17 cellular contexts compared by ENCODE assay signal in the genomic region with DNA sequence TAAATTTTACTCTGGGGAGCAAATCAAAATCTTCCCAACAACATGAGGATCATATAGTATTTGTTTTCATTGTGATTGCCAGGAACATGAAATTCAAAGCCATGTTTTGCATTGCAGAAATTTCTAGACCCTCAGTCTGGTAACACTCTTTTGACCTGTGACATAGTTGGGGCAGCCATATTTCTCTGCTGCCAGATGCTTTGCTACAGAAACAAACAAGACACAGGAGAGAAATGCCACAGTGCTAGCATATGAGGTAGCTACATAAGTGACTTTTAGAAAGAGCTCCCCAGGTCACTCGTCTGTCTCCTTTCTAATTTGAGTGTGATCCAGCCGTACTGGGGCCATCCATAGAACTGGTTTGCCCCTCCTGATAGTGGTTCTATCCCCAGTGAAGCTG. TPM values are rescaled to one million over a fixed set of nuclear protein-coding genes. Genes with fewer than 3 reads are reported as not detected.
"Had no signal": no experiment of that assay in that cellular context is flagged by ENCODE, and none has a peak within 500 bp of the region (broad histone marks: within the 10 kb centered on the region; RNA-seq: fewer than 3 reads in every experiment).

No MANE protein-coding gene starts in this region.

- H3K27me3 Mint-ChIP-seq: stimulated activated naive CD8-positive, alpha-beta T cell treated with anti-CD3 and anti-CD28 coated beads, Interleukin-15, Interleukin-2, amounts not matched to agents 100 ng/mL and 50 ng/mL, for 24 hours had no signal

- H3K27me3 ChIP-seq: adrenal gland, dorsolateral prefrontal cortex, gastrocnemius medialis, neutrophil, upper lobe of left lung had no signal

- H3K4me1 Mint-ChIP-seq: activated naive CD4-positive, alpha-beta T cell treated with anti-CD3 and anti-CD28 coated beads, Interleukin-2, amount 50 U/mL, for 24 hours; mesothelial cell of epicardium had no signal

- H3K36me3 Mint-ChIP-seq: activated naive CD4-positive, alpha-beta T cell treated with anti-CD3 and anti-CD28 coated beads, Interleukin-2, amount 50 U/mL, for 24 hours; mesothelial cell of epicardium; natural killer cell treated with Interleukin-12 subunit alpha and Interleukin-12 subunit beta and Interleukin-15 and Interleukin-18, amount 100 ng/mL, for 72 hours had no signal

- H3K36me3 ChIP-seq: adrenal gland, gastrocnemius medialis, lower lobe of right lung, neutrophil, upper lobe of left lung had no signal

- H3K27ac Mint-ChIP-seq: activated naive CD4-positive, alpha-beta T cell treated with anti-CD3 and anti-CD28 coated beads, Interleukin-2, amount 50 U/mL, for 24 hours; mesothelial cell of epicardium; natural killer cell treated with Interleukin-12 subunit alpha and Interleukin-12 subunit beta and Interleukin-15 and Interleukin-18, amount 100 ng/mL, for 72 hours; stimulated activated naive CD8-positive, alpha-beta T cell treated with anti-CD3 and anti-CD28 coated beads, Interleukin-15, Interleukin-2, amounts not matched to agents 100 ng/mL and 50 ng/mL, for 24 hours had no signal

- DNase-seq: activated CD4-positive, alpha-beta T cell treated with anti-CD3 and anti-CD28 coated beads, Interleukin-2, amount 50 U/mL, for 4 hours; activated gamma-delta T cell; adrenal gland; dorsolateral prefrontal cortex; gastrocnemius medialis; left cardiac atrium; lower lobe of right lung; stimulated activated CD4-positive, alpha-beta T cell treated with anti-CD3 and anti-CD28 coated beads, Interleukin-2, amount 100 ng/mL, for 24 hours; SW 1271; upper lobe of left lung had no signal

- H3K4me1 ChIP-seq: adrenal gland, gastrocnemius medialis, lower lobe of right lung, upper lobe of left lung had no signal

- H3K27ac ChIP-seq: adrenal gland, gastrocnemius medialis, lower lobe of right lung, neutrophil, upper lobe of left lung had no signal

- ATAC-seq: gastrocnemius medialis; lower lobe of right lung; natural killer cell treated with Interleukin-12 subunit alpha and Interleukin-12 subunit beta and Interleukin-15 and Interleukin-18, amount 100 ng/mL, for 72 hours had no signal

- H3K9me3 ChIP-seq: adrenal gland, gastrocnemius medialis, lower lobe of right lung, neutrophil, upper lobe of left lung had no signal

- H3K4me3 Mint-ChIP-seq: activated naive CD4-positive, alpha-beta T cell treated with anti-CD3 and anti-CD28 coated beads, Interleukin-2, amount 50 U/mL, for 24 hours; mesothelial cell of epicardium; natural killer cell treated with Interleukin-12 subunit alpha and Interleukin-12 subunit beta and Interleukin-15 and Interleukin-18, amount 100 ng/mL, for 72 hours; stimulated activated naive CD8-positive, alpha-beta T cell treated with anti-CD3 and anti-CD28 coated beads, Interleukin-15, Interleukin-2, amounts not matched to agents 100 ng/mL and 50 ng/mL, for 24 hours had no signal

- H3K4me3 ChIP-seq: adrenal gland, dorsolateral prefrontal cortex, gastrocnemius medialis, lower lobe of right lung, upper lobe of left lung had no signal

RNA-seq across cellular contexts. Expression of a gene that starts 49.4 kb away (rescaled TPM):
- total RNA-seq: bronchial epithelial cell; T-helper 2 cell treated with Interferon-gamma antibody and Interleukin-4, amounts not matched to agents 100 ng/mL and 5 ng/mL, for 36 hours had no signal
